Comparison of ENCODE assay signal across 1 cellular context in the genomic region with DNA sequence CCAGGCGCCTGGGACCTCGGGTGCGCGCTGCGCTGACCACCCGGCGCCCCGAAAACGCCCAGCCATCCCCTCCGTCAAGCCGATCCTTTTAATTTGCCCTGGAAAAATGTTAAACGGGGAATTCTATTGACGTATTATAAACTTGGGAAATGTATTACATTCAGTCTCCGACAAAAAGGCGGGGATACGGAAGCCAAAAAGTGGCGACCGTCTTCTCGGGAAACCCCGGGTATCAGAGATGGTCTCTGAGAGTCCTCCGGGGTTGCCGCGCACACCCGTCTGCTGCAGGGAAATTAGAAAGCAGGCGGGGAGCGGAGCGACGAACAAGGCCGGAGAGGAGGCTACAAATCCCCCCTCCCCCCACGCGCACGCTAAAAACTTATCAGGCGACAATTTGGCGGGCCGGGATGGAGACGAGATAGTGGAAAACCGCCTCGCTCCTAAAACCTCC.
TF ChIP-seq lines count a peak whose summit lies in the region.

No MANE protein-coding gene starts in this region.

TF ChIP-seq in GM23338, 12 proteins besides CTCF, POLR2A, EP300 and RAD21 (continued from another document):
- TF ChIP-seq, protein P1, sequence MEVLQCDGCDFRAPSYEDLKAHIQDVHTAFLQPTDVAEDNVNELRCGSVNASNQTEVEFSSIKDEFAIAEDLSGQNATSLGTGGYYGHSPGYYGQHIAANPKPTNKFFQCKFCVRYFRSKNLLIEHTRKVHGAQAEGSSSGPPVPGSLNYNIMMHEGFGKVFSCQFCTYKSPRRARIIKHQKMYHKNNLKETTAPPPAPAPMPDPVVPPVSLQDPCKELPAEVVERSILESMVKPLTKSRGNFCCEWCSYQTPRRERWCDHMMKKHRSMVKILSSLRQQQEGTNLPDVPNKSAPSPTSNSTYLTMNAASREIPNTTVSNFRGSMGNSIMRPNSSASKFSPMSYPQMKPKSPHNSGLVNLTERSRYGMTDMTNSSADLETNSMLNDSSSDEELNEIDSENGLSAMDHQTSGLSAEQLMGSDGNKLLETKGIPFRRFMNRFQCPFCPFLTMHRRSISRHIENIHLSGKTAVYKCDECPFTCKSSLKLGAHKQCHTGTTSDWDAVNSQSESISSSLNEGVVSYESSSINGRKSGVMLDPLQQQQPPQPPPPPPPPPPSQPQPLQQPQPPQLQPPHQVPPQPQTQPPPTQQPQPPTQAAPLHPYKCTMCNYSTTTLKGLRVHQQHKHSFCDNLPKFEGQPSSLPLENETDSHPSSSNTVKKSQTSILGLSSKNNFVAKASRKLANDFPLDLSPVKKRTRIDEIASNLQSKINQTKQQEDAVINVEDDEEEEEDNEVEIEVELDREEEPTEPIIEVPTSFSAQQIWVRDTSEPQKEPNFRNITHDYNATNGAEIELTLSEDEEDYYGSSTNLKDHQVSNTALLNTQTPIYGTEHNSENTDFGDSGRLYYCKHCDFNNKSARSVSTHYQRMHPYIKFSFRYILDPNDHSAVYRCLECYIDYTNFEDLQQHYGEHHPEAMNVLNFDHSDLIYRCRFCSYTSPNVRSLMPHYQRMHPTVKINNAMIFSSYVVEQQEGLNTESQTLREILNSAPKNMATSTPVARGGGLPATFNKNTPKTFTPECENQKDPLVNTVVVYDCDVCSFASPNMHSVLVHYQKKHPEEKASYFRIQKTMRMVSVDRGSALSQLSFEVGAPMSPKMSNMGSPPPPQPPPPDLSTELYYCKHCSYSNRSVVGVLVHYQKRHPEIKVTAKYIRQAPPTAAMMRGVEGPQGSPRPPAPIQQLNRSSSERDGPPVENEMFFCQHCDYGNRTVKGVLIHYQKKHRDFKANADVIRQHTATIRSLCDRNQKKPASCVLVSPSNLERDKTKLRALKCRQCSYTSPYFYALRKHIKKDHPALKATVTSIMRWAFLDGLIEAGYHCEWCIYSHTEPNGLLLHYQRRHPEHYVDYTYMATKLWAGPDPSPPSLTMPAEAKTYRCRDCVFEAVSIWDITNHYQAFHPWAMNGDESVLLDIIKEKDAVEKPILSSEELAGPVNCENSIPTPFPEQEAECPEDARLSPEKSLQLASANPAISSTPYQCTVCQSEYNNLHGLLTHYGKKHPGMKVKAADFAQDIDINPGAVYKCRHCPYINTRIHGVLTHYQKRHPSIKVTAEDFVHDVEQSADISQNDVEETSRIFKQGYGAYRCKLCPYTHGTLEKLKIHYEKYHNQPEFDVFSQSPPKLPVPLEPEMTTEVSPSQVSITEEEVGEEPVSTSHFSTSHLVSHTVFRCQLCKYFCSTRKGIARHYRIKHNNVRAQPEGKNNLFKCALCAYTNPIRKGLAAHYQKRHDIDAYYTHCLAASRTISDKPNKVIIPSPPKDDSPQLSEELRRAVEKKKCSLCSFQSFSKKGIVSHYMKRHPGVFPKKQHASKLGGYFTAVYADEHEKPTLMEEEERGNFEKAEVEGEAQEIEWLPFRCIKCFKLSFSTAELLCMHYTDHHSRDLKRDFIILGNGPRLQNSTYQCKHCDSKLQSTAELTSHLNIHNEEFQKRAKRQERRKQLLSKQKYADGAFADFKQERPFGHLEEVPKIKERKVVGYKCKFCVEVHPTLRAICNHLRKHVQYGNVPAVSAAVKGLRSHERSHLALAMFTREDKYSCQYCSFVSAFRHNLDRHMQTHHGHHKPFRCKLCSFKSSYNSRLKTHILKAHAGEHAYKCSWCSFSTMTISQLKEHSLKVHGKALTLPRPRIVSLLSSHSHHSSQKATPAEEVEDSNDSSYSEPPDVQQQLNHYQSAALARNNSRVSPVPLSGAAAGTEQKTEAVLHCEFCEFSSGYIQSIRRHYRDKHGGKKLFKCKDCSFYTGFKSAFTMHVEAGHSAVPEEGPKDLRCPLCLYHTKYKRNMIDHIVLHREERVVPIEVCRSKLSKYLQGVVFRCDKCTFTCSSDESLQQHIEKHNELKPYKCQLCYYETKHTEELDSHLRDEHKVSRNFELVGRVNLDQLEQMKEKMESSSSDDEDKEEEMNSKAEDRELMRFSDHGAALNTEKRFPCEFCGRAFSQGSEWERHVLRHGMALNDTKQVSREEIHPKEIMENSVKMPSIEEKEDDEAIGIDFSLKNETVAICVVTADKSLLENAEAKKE (CRISPR knock-in tag; IDR thresholded peaks at IDR 0.05), result no peak
- TF ChIP-seq, protein P2, sequence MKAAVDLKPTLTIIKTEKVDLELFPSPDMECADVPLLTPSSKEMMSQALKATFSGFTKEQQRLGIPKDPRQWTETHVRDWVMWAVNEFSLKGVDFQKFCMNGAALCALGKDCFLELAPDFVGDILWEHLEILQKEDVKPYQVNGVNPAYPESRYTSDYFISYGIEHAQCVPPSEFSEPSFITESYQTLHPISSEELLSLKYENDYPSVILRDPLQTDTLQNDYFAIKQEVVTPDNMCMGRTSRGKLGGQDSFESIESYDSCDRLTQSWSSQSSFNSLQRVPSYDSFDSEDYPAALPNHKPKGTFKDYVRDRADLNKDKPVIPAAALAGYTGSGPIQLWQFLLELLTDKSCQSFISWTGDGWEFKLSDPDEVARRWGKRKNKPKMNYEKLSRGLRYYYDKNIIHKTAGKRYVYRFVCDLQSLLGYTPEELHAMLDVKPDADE (IDR thresholded peaks at IDR 0.05), result no peak
- no peak for TF ChIP-seq POLR2AphosphoS5 (IDR thresholded peaks at IDR 0.05; ENCODE audit: low read depth)
- no peak for TF ChIP-seq EZH2phosphoT487 (IDR thresholded peaks at IDR 0.05; ENCODE audit: unreplicated experiment)
- no peak for TF ChIP-seq CREB1 (CRISPR knock-in tag; IDR thresholded peaks at IDR 0.05; ENCODE audit: low read depth)
- TF ChIP-seq ZNF114 (CRISPR knock-in tag; IDR thresholded peaks at IDR 0.05), result no peak
- TF ChIP-seq ZNF331 (CRISPR knock-in tag; IDR thresholded peaks at IDR 0.05; ENCODE audit: low read depth), result no peak
- no peak for TF ChIP-seq STAT1 (IDR thresholded peaks at IDR 0.05; ENCODE audit: unreplicated experiment)
- TF ChIP-seq NANOG (IDR thresholded peaks at IDR 0.05; ENCODE audit: borderline replicate concordance), result no peak
- TF ChIP-seq, protein P3, sequence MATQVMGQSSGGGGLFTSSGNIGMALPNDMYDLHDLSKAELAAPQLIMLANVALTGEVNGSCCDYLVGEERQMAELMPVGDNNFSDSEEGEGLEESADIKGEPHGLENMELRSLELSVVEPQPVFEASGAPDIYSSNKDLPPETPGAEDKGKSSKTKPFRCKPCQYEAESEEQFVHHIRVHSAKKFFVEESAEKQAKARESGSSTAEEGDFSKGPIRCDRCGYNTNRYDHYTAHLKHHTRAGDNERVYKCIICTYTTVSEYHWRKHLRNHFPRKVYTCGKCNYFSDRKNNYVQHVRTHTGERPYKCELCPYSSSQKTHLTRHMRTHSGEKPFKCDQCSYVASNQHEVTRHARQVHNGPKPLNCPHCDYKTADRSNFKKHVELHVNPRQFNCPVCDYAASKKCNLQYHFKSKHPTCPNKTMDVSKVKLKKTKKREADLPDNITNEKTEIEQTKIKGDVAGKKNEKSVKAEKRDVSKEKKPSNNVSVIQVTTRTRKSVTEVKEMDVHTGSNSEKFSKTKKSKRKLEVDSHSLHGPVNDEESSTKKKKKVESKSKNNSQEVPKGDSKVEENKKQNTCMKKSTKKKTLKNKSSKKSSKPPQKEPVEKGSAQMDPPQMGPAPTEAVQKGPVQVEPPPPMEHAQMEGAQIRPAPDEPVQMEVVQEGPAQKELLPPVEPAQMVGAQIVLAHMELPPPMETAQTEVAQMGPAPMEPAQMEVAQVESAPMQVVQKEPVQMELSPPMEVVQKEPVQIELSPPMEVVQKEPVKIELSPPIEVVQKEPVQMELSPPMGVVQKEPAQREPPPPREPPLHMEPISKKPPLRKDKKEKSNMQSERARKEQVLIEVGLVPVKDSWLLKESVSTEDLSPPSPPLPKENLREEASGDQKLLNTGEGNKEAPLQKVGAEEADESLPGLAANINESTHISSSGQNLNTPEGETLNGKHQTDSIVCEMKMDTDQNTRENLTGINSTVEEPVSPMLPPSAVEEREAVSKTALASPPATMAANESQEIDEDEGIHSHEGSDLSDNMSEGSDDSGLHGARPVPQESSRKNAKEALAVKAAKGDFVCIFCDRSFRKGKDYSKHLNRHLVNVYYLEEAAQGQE (IDR thresholded peaks at IDR 0.05; ENCODE audit: unreplicated experiment), result no peak
